22 cellular contexts compared by ENCODE assay signal in the genomic region with DNA sequence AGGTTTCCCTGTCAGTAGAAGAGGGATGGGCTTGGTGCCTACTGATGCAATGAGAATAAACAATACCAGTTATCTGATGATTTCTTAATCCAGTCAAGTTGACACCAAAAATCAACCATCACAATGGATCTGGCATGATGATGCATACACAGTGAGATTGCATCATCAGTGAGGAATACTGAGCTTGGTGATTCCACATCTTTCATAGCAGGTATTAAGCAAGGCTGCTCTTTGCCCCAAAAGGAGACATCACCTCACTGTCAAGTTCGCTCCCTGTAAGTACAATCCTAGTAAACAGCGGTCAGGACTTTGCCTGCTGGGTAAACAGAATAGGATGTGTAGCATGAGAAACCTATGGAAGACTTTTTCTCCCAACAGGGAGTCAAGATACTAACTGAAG.
"Had no signal": no experiment of that assay in that cellular context is flagged by ENCODE, and none has a peak within 500 bp of the region (broad histone marks: within the 10 kb centered on the region; RNA-seq: fewer than 3 reads in every experiment).

No MANE protein-coding gene starts in this region.

- H3K27ac ChIP-seq: adrenal gland, neural progenitor cell, right atrium auricular region, suprapubic skin had no signal

- ATAC-seq: activated CD4-positive, CD25-positive, alpha-beta regulatory T cell treated with anti-CD3 and anti-CD28 coated beads, Interleukin-2, amount 50 U/mL, for 24 hours; effector memory CD8-positive, alpha-beta T cell; left ventricle myocardium superior; naive thymus-derived CD4-positive, alpha-beta T cell; stimulated activated naive CD8-positive, alpha-beta T cell treated with anti-CD3 and anti-CD28 coated beads, Interleukin-15, amount 100 ng/mL, for 72 hours had no signal

- H3K36me3 ChIP-seq: adrenal gland, neural progenitor cell, right atrium auricular region, suprapubic skin had no signal

- H2AFZ ChIP-seq: neural progenitor cell had no signal

- H3K27me3 ChIP-seq: adrenal gland, neural progenitor cell, right atrium auricular region, suprapubic skin had no signal

- H3K4me2 ChIP-seq: neural progenitor cell had no signal

- H3K9me3 ChIP-seq: adrenal gland, right atrium auricular region, suprapubic skin had no signal

- H3K4me3 ChIP-seq: adrenal gland, neural progenitor cell, right atrium auricular region, suprapubic skin had no signal

- DNase-seq: activated CD4-positive, alpha-beta T cell treated with anti-CD3 and anti-CD28 coated beads, Interleukin-2, amount 50 U/mL, for 1 hour; activated CD8-positive, alpha-beta memory T cell treated with anti-CD3 and anti-CD28 coated beads, Interleukin-2, amount 50 U/mL, for 4 hours; activated effector memory CD4-positive, alpha-beta T cell treated with Interleukin-2 at 50 U/mL for 16 hours; activated T-cell treated with anti-CD3 and anti-CD28 coated beads, Interleukin-2, amount 50 U/mL, for 48 hours; adrenal gland; effector memory CD8-positive, alpha-beta T cell; head of caudate nucleus; kidney glomerular epithelial cell; left ventricle myocardium superior; mesendoderm; naive thymus-derived CD4-positive, alpha-beta T cell; small intestine; stimulated activated CD4-positive, alpha-beta T cell treated with anti-CD3 and anti-CD28 coated beads, Interleukin-15, amount 100 ng/mL, for 24 hours; stimulated activated CD4-positive, alpha-beta T cell treated with anti-CD3 and anti-CD28 coated beads, Interleukin-2, amount 100 ng/mL, for 48 hours; stimulated activated naive CD8-positive, alpha-beta T cell treated with anti-CD3 and anti-CD28 coated beads, Interleukin-15, amount 100 ng/mL, for 72 hours; T1000; trophoblast cell had no signal

- FAIRE-seq: frontal cortex, small intestine had no signal

- H3K4me1 ChIP-seq: adrenal gland, neural progenitor cell, right atrium auricular region, suprapubic skin had no signal
